ENCODE assay signal across 8 cellular contexts in the genomic region with DNA sequence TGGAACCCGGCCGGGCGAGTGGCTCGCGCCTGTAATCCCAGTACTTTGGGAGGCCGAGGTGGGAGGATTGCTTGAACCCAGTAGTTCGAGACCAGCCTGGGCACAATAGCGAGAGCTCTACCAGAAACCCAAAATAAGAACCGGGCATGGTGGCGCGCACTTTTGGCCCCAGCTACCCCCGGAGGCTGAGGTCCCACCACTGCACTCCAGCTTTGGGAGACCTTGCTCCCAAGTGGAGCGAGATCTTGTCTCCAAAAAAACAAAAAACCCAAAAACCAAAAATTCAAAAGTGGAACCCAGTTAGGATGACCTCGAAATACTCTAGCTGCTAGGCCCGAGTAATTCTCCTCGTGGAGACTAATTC. TPM values are rescaled to one million over a fixed set of nuclear protein-coding genes. Genes with fewer than 3 reads are reported as not detected.
DNase-seq lines count a peak whose midpoint lies in the region; ATAC-seq and TF ChIP-seq lines count a peak whose summit lies in the region.

No MANE protein-coding gene starts in this region.

- intact Hi-C loops in Caco-2 (cut with micrococcal nuclease; ENCODE audit: unreplicated experiment), result loop anchor here (1.0 to 2.0 kb wide), 2 partner anchors 56 to 91 kb away; a partner anchor contains a TSS

- H3K27me3 Mint-ChIP-seq in Caco-2 (ENCODE audit: insufficient read depth, unreplicated experiment) (no peaks in the 10 kb centered on the region), endothelial cell (ENCODE audit: unreplicated experiment) (no peaks in the 10 kb centered on the region)

- peak overlapping the region; percentile 96 for H3K4me2 ChIP-seq in osteoblast (ENCODE audit: insufficient read depth, low read length)

- POLR2A ChIA-PET in Caco-2 (lab: Charles Lee), result interaction anchor here (1.0 to 1.5 kb wide), 2 partner anchors 21 to 91 kb away, joined by 4 read pairs; a partner anchor contains a TSS

- H3K4me3 Mint-ChIP-seq in Caco-2 (ENCODE audit: unreplicated experiment), result peak overlapping the region; percentile 91
- peak overlapping the region; percentile 96 for H3K4me3 Mint-ChIP-seq in endothelial cell (ENCODE audit: unreplicated experiment)

- H3K36me3 Mint-ChIP-seq in Caco-2 (ENCODE audit: insufficient read depth, unreplicated experiment) (peaks cover 33% of the 10 kb centered on the region), endothelial cell (ENCODE audit: low read depth, unreplicated experiment) (peaks cover 6% of the 10 kb centered on the region)

- H3K27ac ChIP-seq in osteoblast (ENCODE audit: low read depth, low read length), result peak overlapping the region; percentile 98

- H3K9me3 ChIP-seq in Caco-2 (no peaks in the 10 kb centered on the region), osteoblast (ENCODE audit: low read depth, low read length) (no peaks in the 10 kb centered on the region)

- H3K27ac Mint-ChIP-seq in Caco-2 (ENCODE audit: unreplicated experiment) (peak overlapping the region; percentile 85), endothelial cell (ENCODE audit: unreplicated experiment) (peak overlapping the region; percentile 88)

- H3K27me3 ChIP-seq in Caco-2 (replicated peaks; ENCODE audit: control insufficient read depth, insufficient read depth, low read length), result no peaks in the 10 kb centered on the region
- no peaks in the 10 kb centered on the region for H3K27me3 ChIP-seq in osteoblast (ENCODE audit: insufficient read depth, low read length)

- H3K4me3 ChIP-seq in Caco-2 (ENCODE audit: low read depth, low read length) (peak overlapping the region; percentile 96), osteoblast (ENCODE audit: insufficient read depth, low read length) (peak overlapping the region; percentile 95)

- TF ChIP-seq CTCF in Caco-2 (IDR thresholded peaks at IDR 0.05; ENCODE audit: insufficient read depth in 1 of 2, low read depth in 1 of 2, low read length in 1 of 2, severe bottlenecking in 1 of 2, unreplicated experiment in 1 of 2) (no peak), endothelial cell (IDR thresholded peaks at IDR 0.05; ENCODE audit: unreplicated experiment) (no peak), osteoblast (IDR thresholded peaks at IDR 0.05; ENCODE audit: extremely low read depth, low read depth, low read length) (no peak)

- H3K9me3 Mint-ChIP-seq in Caco-2 (ENCODE audit: unreplicated experiment) (no peaks in the 10 kb centered on the region), endothelial cell (ENCODE audit: unreplicated experiment) (no peaks in the 10 kb centered on the region)

- H3K4me1 Mint-ChIP-seq in Caco-2 (ENCODE audit: low read depth, unreplicated experiment), result peaks cover 15% of the 10 kb centered on the region
- H3K4me1 Mint-ChIP-seq in endothelial cell (ENCODE audit: unreplicated experiment), result peaks cover 17% of the 10 kb centered on the region

- no peaks in the 10 kb centered on the region for H3K36me3 ChIP-seq in Caco-2 (ENCODE audit: control insufficient read depth, insufficient read depth, low read length)
- peaks cover 20% of the 10 kb centered on the region for H3K36me3 ChIP-seq in osteoblast (ENCODE audit: insufficient read depth, low read length)

- H4K20me1 ChIP-seq in osteoblast (ENCODE audit: insufficient read depth, low read length), result peaks cover 27% of the 10 kb centered on the region

- peak overlapping the region; percentile 99 for H2AFZ ChIP-seq in osteoblast (ENCODE audit: low read length)

- ATAC-seq in HG02763 (IDR thresholded peaks at IDR 0.05; ENCODE audit: unreplicated experiment) (no peak), GM18511 (IDR thresholded peaks at IDR 0.05; ENCODE audit: unreplicated experiment) (no peak)

- CTCF ChIA-PET in Caco-2 (lab: Charles Lee), result interaction anchor here (0.6 to 2.2 kb wide), 6 partner anchors 20 to 94 kb away, joined by 3 to 8 read pairs (median 6); a partner anchor contains a TSS

- DNase-seq in Caco-2 (no peak), OCI-M1 (lab: John Stamatoyannopoulos, UW) (peak; percentile 29), endothelial cell (ENCODE audit: low spot score) (no peak), osteoblast (ENCODE audit: insufficient read length, low spot score, missing footprints) (no peak), NCI-H1694 (lab: John Stamatoyannopoulos, UW) (no peak), DMS114 treated with DMSO at 0.1 percent for 48 hours (lab: John Stamatoyannopoulos, UW; ENCODE audit: unreplicated experiment) (no peak)

- peaks cover 63% of the 10 kb centered on the region for H3K79me2 ChIP-seq in osteoblast (ENCODE audit: insufficient read depth, low read length)

- no peaks in the 10 kb centered on the region; the same call in 1 of the 2 replicates for H3K4me1 ChIP-seq in Caco-2
- H3K4me1 ChIP-seq in osteoblast (ENCODE audit: insufficient read depth, low read length), result peaks cover 16% of the 10 kb centered on the region

- TSS peak; percentile 69 for BruUV-seq in Caco-2 (replicated peaks; lab: Mats Ljungman, UMichigan)

RNA-seq across cellular contexts. Expression of a gene that starts 0.8 kb away (rescaled TPM):
- total RNA-seq in Caco-2 (2022) (102 and 117 TPM in 2 replicates), endothelial cell (ENCODE audit: unreplicated experiment) (87.9 TPM), osteoblast (64.1 and 66.6 TPM in 2 replicates)

RNA-seq across cellular contexts. Expression of a gene that starts 20.4 kb away (rescaled TPM):
- total RNA-seq in Caco-2 (2022) (80.2 and 83.1 TPM in 2 replicates), endothelial cell (ENCODE audit: unreplicated experiment) (50.2 TPM), osteoblast (138 and 143 TPM in 2 replicates)

RNA-seq across cellular contexts. Expression of a gene that starts 26.5 kb away (rescaled TPM):
- total RNA-seq in Caco-2 (2022) (0.28 TPM in 1 of 2 replicates, not detected in the other), endothelial cell (ENCODE audit: unreplicated experiment) (0.44 TPM), osteoblast (0.29 TPM in 1 of 2 replicates, not detected in the other)

RNA-seq across cellular contexts. Expression of a gene that starts 55.5 kb away (rescaled TPM):
- total RNA-seq in Caco-2 (2022) (22.6 and 22.8 TPM in 2 replicates), endothelial cell (ENCODE audit: unreplicated experiment) (18.6 TPM), osteoblast (11.2 and 13.3 TPM in 2 replicates)
